8 cellular contexts compared by ENCODE assay signal in the genomic region with DNA sequence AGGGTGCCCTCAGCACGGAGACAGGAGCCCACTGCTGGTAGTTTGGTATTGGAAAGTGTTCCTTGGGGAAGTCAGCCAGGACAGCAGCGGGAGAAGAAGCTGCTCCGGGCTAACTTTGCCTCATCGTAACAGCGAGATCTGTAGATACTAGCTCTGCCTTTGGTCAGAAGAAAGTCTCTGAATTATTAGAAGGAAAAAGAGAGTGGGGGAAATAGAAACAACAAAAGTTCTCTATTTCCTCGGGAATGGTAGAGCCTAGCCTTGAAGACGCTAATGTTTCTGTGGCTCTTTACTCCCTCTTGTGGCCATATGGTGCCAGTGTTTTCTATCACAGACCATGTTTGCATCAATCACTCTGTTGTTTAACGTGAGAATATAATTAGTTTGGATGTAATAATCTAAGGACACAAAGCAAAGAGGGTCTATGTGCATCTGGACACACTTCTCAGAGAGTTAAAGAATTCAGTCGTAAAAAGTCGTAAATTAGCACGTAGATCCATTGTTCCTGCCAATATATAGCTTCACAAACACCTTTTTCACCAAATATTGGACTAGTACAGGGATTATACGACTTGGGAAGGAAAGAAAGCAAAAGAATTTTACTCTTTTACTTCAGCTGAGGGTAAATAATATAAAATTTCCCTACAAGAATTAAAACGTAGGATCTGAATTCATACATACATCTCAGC. TPM values are rescaled to one million over a fixed set of nuclear protein-coding genes. Genes with fewer than 3 reads are reported as not detected.
DNase-seq lines count a peak whose midpoint lies in the region; ATAC-seq and FAIRE-seq lines count a peak whose summit lies in the region.

No MANE protein-coding gene starts in this region.

- H3K9me3 Mint-ChIP-seq in activated CD4-positive, alpha-beta memory T cell treated with anti-CD3 and anti-CD28 coated beads, Interleukin-2, amount 10 ng/mL, durations not matched to agents 7 days and 5 days = no peaks in the 10 kb centered on the region
- H3K9me3 Mint-ChIP-seq in memory B cell = peaks cover 3% of the 10 kb centered on the region
- H3K9me3 Mint-ChIP-seq in stimulated activated naive CD8-positive, alpha-beta T cell treated with anti-CD3 and anti-CD28 coated beads, Interleukin-15, amount 100 ng/mL, for 72 hours = no peaks in the 10 kb centered on the region

- peak overlapping the region; percentile 13 for H3K27ac Mint-ChIP-seq in activated CD4-positive, alpha-beta memory T cell treated with anti-CD3 and anti-CD28 coated beads, Interleukin-2, amount 10 ng/mL, durations not matched to agents 7 days and 5 days
- peak overlapping the region; percentile 89 for H3K27ac Mint-ChIP-seq in memory B cell
- H3K27ac Mint-ChIP-seq in stimulated activated naive CD8-positive, alpha-beta T cell treated with anti-CD3 and anti-CD28 coated beads, Interleukin-15, amount 100 ng/mL, for 72 hours = peak overlapping the region; percentile 82 to 93

- peak; percentile 69 for FAIRE-seq in endometrium (lab: Jason Lieb, UNC)

- H3K4me3 Mint-ChIP-seq in activated CD4-positive, alpha-beta memory T cell treated with anti-CD3 and anti-CD28 coated beads, Interleukin-2, amount 10 ng/mL, durations not matched to agents 7 days and 5 days = peak overlapping the region; percentile 70
- peak overlapping the region; percentile 92 for H3K4me3 Mint-ChIP-seq in memory B cell
- peak overlapping the region; percentile 92 to 98 for H3K4me3 Mint-ChIP-seq in stimulated activated naive CD8-positive, alpha-beta T cell treated with anti-CD3 and anti-CD28 coated beads, Interleukin-15, amount 100 ng/mL, for 72 hours

- POLR2A ChIA-PET in activated CD4-positive, alpha-beta memory T cell treated with anti-CD3 and anti-CD28 coated beads, Interleukin-2, amount 10 ng/mL, durations not matched to agents 7 days and 5 days (lab: Charles Lee) = interaction anchor here (0.8 to 1.7 kb wide), 11 partner anchors 54 to 424 kb away, joined by 3 to 9 read pairs (median 4); a partner anchor contains a TSS

- CTCF ChIA-PET in activated CD4-positive, alpha-beta memory T cell treated with anti-CD3 and anti-CD28 coated beads, Interleukin-2, amount 10 ng/mL, durations not matched to agents 7 days and 5 days (lab: Charles Lee) = interaction anchor here (0.7 to 8.1 kb wide), 53 partner anchors 8 to 430 kb away, joined by 3 to 127 read pairs (median 5); a partner anchor contains a TSS

- H3K27me3 Mint-ChIP-seq in activated CD4-positive, alpha-beta memory T cell treated with anti-CD3 and anti-CD28 coated beads, Interleukin-2, amount 10 ng/mL, durations not matched to agents 7 days and 5 days = peaks cover 6% of the 10 kb centered on the region
- H3K27me3 Mint-ChIP-seq in memory B cell = no peaks in the 10 kb centered on the region
- H3K27me3 Mint-ChIP-seq in stimulated activated naive CD8-positive, alpha-beta T cell treated with anti-CD3 and anti-CD28 coated beads, Interleukin-15, amount 100 ng/mL, for 72 hours = no peaks in the 10 kb centered on the region

- peak; percentile 54 for DNase-seq in CMK (ENCODE audit: low read depth)
- DNase-seq in NCI-H69 (lab: John Stamatoyannopoulos, UW) = peak; percentile 89
- peak; percentile 58 for DNase-seq in activated CD4-positive, alpha-beta memory T cell treated with anti-CD3 and anti-CD28 coated beads, Interleukin-2, amount 10 ng/mL, durations not matched to agents 7 days and 5 days
- DNase-seq in memory B cell (ENCODE audit: low spot score in 2 of 2) = peak; percentile 35 to 59
- DNase-seq in stimulated activated naive CD8-positive, alpha-beta T cell treated with anti-CD3 and anti-CD28 coated beads, Interleukin-15, amount 100 ng/mL, for 72 hours = peak; percentile 41 to 57

- peaks cover 32% of the 10 kb centered on the region for H3K4me1 Mint-ChIP-seq in activated CD4-positive, alpha-beta memory T cell treated with anti-CD3 and anti-CD28 coated beads, Interleukin-2, amount 10 ng/mL, durations not matched to agents 7 days and 5 days
- peaks cover 50% of the 10 kb centered on the region for H3K4me1 Mint-ChIP-seq in memory B cell
- peaks cover 52% of the 10 kb centered on the region for H3K4me1 Mint-ChIP-seq in stimulated activated naive CD8-positive, alpha-beta T cell treated with anti-CD3 and anti-CD28 coated beads, Interleukin-15, amount 100 ng/mL, for 72 hours

- ATAC-seq in GM19372 (IDR thresholded peaks at IDR 0.05; ENCODE audit: low read depth, unreplicated experiment) (peak; percentile 70), HG03520 (IDR thresholded peaks at IDR 0.05; ENCODE audit: unreplicated experiment) (peak; percentile 60), memory B cell (ENCODE audit: low read depth) (peak; percentile 57)
- peak; percentile 82 for ATAC-seq in stimulated activated naive CD8-positive, alpha-beta T cell treated with anti-CD3 and anti-CD28 coated beads, Interleukin-15, amount 100 ng/mL, for 72 hours

- no peaks in the 10 kb centered on the region for H3K36me3 Mint-ChIP-seq in activated CD4-positive, alpha-beta memory T cell treated with anti-CD3 and anti-CD28 coated beads, Interleukin-2, amount 10 ng/mL, durations not matched to agents 7 days and 5 days (ENCODE audit: low read depth)
- H3K36me3 Mint-ChIP-seq in memory B cell = peaks cover 2% of the 10 kb centered on the region

RNA-seq across cellular contexts. Expression of a gene that starts 40.2 kb away (rescaled TPM):
- total RNA-seq in activated CD4-positive, alpha-beta memory T cell treated with anti-CD3 and anti-CD28 coated beads, Interleukin-2, amount 10 ng/mL, durations not matched to agents 7 days and 5 days = 10 to 100 TPM; 57.2 to 59.1 TPM

RNA-seq across cellular contexts. Expression of a gene that starts 56.3 kb away (rescaled TPM):
- 100 to 1,000 TPM; 161 to 163 TPM for total RNA-seq in activated CD4-positive, alpha-beta memory T cell treated with anti-CD3 and anti-CD28 coated beads, Interleukin-2, amount 10 ng/mL, durations not matched to agents 7 days and 5 days

Comparison
In these comparisons a context has a peak if more than half of its experiments do, and no peak if none do; other contexts are left out.
1. Peak in every context shown above with its lines: DNase-seq and ATAC-seq.
2. H3K27ac Mint-ChIP-seq: peak in every context shown above with its lines; median percentile 89 in memory B cell; 88 in stimulated activated naive CD8-positive, alpha-beta T cell treated with anti-CD3 and anti-CD28 coated beads, Interleukin-15, amount 100 ng/mL, for 72 hours; 13 in activated CD4-positive, alpha-beta memory T cell treated with anti-CD3 and anti-CD28 coated beads, Interleukin-2, amount 10 ng/mL, durations not matched to agents 7 days and 5 days.